Comparison of ENCODE assay signal across 13 cellular contexts in the genomic region with DNA sequence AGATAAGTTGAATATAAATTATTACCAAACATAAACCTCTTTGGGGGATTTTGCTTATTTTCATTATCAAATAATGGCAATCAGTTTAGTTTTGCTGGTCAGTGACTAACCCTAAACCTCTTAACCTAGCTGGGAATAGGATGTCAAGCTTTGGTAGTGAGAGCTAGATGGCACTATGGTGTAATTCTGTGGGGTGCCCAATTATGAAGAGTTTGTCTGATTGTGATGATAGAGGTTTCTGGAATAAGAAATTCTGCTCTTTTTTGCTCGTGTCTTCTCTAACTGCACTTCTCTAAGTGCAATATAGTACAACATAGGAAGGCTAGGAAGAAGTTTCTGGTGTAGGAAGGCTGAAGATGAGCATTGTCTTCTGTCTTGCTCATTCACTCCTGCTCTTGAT. TPM values are rescaled to one million over a fixed set of nuclear protein-coding genes. Genes with fewer than 3 reads are reported as not detected.
DNase-seq lines count a peak whose midpoint lies in the region; ATAC-seq and TF ChIP-seq lines count a peak whose summit lies in the region.
"Had no signal": no experiment of that assay in that cellular context is flagged by ENCODE, and none has a peak within 500 bp of the region (broad histone marks: within the 10 kb centered on the region; RNA-seq: fewer than 3 reads in every experiment).

No MANE protein-coding gene starts in this region.

- H3K27me3 ChIP-seq in PC-3 (ENCODE audit: low read length) = no peaks in the 10 kb centered on the region
- no peaks in the 10 kb centered on the region for H3K27me3 ChIP-seq in prostate gland (replicated peaks; ENCODE audit: insufficient read depth)

- H3K4me2 ChIP-seq in PC-3 (ENCODE audit: low read length) = no peak overlapping the region; the same call in 1 of the 2 replicates

- H3K27me3 Mint-ChIP-seq in activated naive CD8-positive, alpha-beta T cell treated with anti-CD3 and anti-CD28 coated beads for 36 hours = peaks cover 5% of the 10 kb centered on the region

- no peak overlapping the region for H3K4me3 Mint-ChIP-seq in activated naive CD8-positive, alpha-beta T cell treated with anti-CD3 and anti-CD28 coated beads for 36 hours
- H3K4me3 Mint-ChIP-seq: activated T-cell treated with anti-CD3 and anti-CD28 coated beads, Interleukin-2, amount 50 U/mL, for 24 hours; naive thymus-derived CD8-positive, alpha-beta T cell had no signal

- H3F3A ChIP-seq in PC-3 (ENCODE audit: low read length, unreplicated experiment) = no peaks in the 10 kb centered on the region

- no peaks in the 10 kb centered on the region for H3K9me3 Mint-ChIP-seq in activated naive CD8-positive, alpha-beta T cell treated with anti-CD3 and anti-CD28 coated beads for 36 hours
- H3K9me3 Mint-ChIP-seq: activated T-cell treated with anti-CD3 and anti-CD28 coated beads, Interleukin-2, amount 50 U/mL, for 24 hours had no signal

- H3K79me2 ChIP-seq in PC-3 (ENCODE audit: low read length) = no peaks in the 10 kb centered on the region

- no peaks in the 10 kb centered on the region for H3K9me2 ChIP-seq in PC-3 (replicated peaks; ENCODE audit: low read length)

- no peak overlapping the region for H3K9ac ChIP-seq in PC-3 (ENCODE audit: low read length)

- intact Hi-C loops in PC-3 (cut with micrococcal nuclease) (loop anchor here (2.0 to 5.0 kb wide), 2 partner anchors 226 to 473 kb away; no protein-coding TSS in a partner anchor), sciatic nerve (cut with DNase I) (no loop called here), prostate gland (cut with DNase I) (loop anchor here (5.0 kb wide), 1 partner anchor 471 kb away; the partner anchor contains the start of gene ATP1B1)

- no peaks in the 10 kb centered on the region for H3K9me3 ChIP-seq in PC-3 (ENCODE audit: low read length)
- no peaks in the 10 kb centered on the region for H3K9me3 ChIP-seq in prostate gland

- no peak overlapping the region for H3K4me3 ChIP-seq in PC-3 (ENCODE audit: low read length)
- no peak overlapping the region for H3K4me3 ChIP-seq in prostate gland

- no peak overlapping the region for H3K27ac Mint-ChIP-seq in activated naive CD8-positive, alpha-beta T cell treated with anti-CD3 and anti-CD28 coated beads for 36 hours
- H3K27ac Mint-ChIP-seq: activated T-cell treated with anti-CD3 and anti-CD28 coated beads, Interleukin-2, amount 50 U/mL, for 24 hours had no signal

- TF ChIP-seq POLR2A in prostate gland (IDR thresholded peaks at IDR 0.05) = no peak

- TF ChIP-seq CTCF in GM20000 (IDR thresholded peaks at IDR 0.05; ENCODE audit: extremely low read depth, missing control alignments) (no peak), PC-3 (conservative IDR thresholded peaks at IDR 0.05; ENCODE audit: low read depth, low read length) (peak; percentile 63), prostate gland (IDR thresholded peaks at IDR 0.05) (no peak)

- ATAC-seq in PC-3 = peak; percentile 55
- peak; percentile 79 for ATAC-seq in sciatic nerve
- ATAC-seq: naive thymus-derived CD8-positive, alpha-beta T cell had no signal

- H3K36me3 ChIP-seq in PC-3 (ENCODE audit: low read depth, low read length) = no peaks in the 10 kb centered on the region
- no peaks in the 10 kb centered on the region for H3K36me3 ChIP-seq in prostate gland

- H3K4me1 ChIP-seq in PC-3 (ENCODE audit: insufficient read depth, low read length) (peaks cover 17% of the 10 kb centered on the region), prostate gland (replicated peaks) (no peaks in the 10 kb centered on the region)

- CTCF ChIA-PET in PC-3 (lab: Charles Lee) = interaction anchor here (0.9 to 1.7 kb wide), 4 partner anchors 26 to 712 kb away, joined by 3 to 7 read pairs (median 4); no protein-coding TSS in a partner anchor

- no peak overlapping the region for H3K27ac ChIP-seq in PC-3 (ENCODE audit: low read length)
- peak overlapping the region in 1 of 2 donors; percentile 52 for H3K27ac ChIP-seq in prostate gland
- H3K27ac ChIP-seq: HL-60 had no signal

- DNase-seq in GM20000 (ENCODE audit: low spot score) (peak; percentile 4), PC-3 (peak; percentile 43), globus pallidus (ENCODE audit: low spot score) (peak; percentile 67), sciatic nerve (ENCODE audit: low spot score) (no peak), ureter (ENCODE audit: low spot score) (no peak), RPMI8226 (no peak), prostate gland (ENCODE audit: low spot score) (no peak)
- DNase-seq in activated naive CD8-positive, alpha-beta T cell treated with anti-CD3 and anti-CD28 coated beads for 36 hours = no peak
- DNase-seq: activated T-cell treated with anti-CD3 and anti-CD28 coated beads, Interleukin-2, amount 50 U/mL, for 24 hours; GF-D8; naive thymus-derived CD8-positive, alpha-beta T cell had no signal

- H3K36me3 Mint-ChIP-seq in activated naive CD8-positive, alpha-beta T cell treated with anti-CD3 and anti-CD28 coated beads for 36 hours = no peaks in the 10 kb centered on the region
- H3K36me3 Mint-ChIP-seq: naive thymus-derived CD8-positive, alpha-beta T cell had no signal

- H4K20me1 ChIP-seq in PC-3 (ENCODE audit: low read length) = no peaks in the 10 kb centered on the region

- peak overlapping the region; percentile 14; the same call in 1 of the 2 replicates for H2AFZ ChIP-seq in PC-3 (ENCODE audit: low read length)

- WGBS in prostate gland = 53% methylated on average over 1 of the region's 1 CpG

- POLR2A ChIA-PET in PC-3 (lab: Charles Lee; ENCODE audit: unreplicated experiment) = no interaction called here

- no TSS peak for BruUV-seq in PC-3 (replicated peaks; lab: Mats Ljungman, UMichigan)

- no peaks in the 10 kb centered on the region for H3K4me1 Mint-ChIP-seq in activated naive CD8-positive, alpha-beta T cell treated with anti-CD3 and anti-CD28 coated beads for 36 hours
- H3K4me1 Mint-ChIP-seq: naive thymus-derived CD8-positive, alpha-beta T cell had no signal

RNA-seq across cellular contexts. Expression of gene XCL1, which starts 59.8 kb away (rescaled TPM):
- total RNA-seq in PC-3 (2014; rRNA removed) = not detected in 2 replicates
- not detected for total RNA-seq in sciatic nerve
- not detected for total RNA-seq in ureter
- not detected for total RNA-seq in prostate gland
- 10 to 100 TPM; 83.3 to 86.0 TPM for total RNA-seq in activated naive CD8-positive, alpha-beta T cell treated with anti-CD3 and anti-CD28 coated beads for 36 hours
- total RNA-seq: RPMI7951 had no signal

Comparison
In these comparisons a context has a peak if more than half of its experiments do, and no peak if none do; other contexts are left out.
1. DNase-seq: peak in GM20000 (single experiment), PC-3 (single experiment) and globus pallidus (single experiment); none in sciatic nerve (single experiment), ureter (single experiment), RPMI8226 (single experiment), prostate gland (single experiment) and activated naive CD8-positive, alpha-beta T cell treated with anti-CD3 and anti-CD28 coated beads for 36 hours (single experiment).
2. RNA of gene XCL1, which starts 59.8 kb away (total RNA-seq): 83.3 to 86.0 TPM in activated naive CD8-positive, alpha-beta T cell treated with anti-CD3 and anti-CD28 coated beads for 36 hours; not detected in ureter (single experiment), not detected in PC-3, not detected in sciatic nerve (single experiment) and not detected in prostate gland; every median in the first group is over 10 times any median in the second.